ENCODE assay signal across 22 cellular contexts in the genomic region with DNA sequence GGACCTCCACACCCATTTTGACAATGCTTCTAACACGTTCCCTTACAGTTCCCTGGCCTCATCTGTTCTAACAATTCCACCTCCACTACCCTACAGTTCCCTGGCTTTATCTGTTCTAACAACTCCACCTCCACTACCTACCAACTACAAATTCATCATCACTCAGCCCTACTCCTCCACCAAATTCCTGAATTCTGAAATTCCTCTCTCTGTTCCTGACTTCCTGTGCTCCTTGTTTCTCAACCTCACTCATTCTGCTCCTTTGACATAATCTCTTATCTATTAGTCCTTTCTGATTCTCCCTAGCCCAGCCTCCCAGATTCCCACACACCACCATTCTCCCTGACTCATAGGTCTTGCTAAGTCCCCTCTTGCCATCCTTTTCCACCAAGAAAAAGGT. TPM values are rescaled to one million over a fixed set of nuclear protein-coding genes. Genes with fewer than 3 reads are reported as not detected.
DNase-seq lines count a peak whose midpoint lies in the region; ATAC-seq and TF ChIP-seq lines count a peak whose summit lies in the region.
"Had no signal": no experiment of that assay in that cellular context is flagged by ENCODE, and none has a peak within 500 bp of the region (broad histone marks: within the 10 kb centered on the region; RNA-seq: fewer than 3 reads in every experiment).

No MANE protein-coding gene starts in this region.

- no peak overlapping the region; the same call in 1 of the 2 replicates for H3K9ac ChIP-seq in IMR-90 (ENCODE audit: low read depth, low read length)

- dilution Hi-C loops in IMR-90 (cut with HindIII; ENCODE audit: low sequenced_read_pairs, unreplicated experiment) = no loop called here

- peak overlapping the region; percentile 91 for H3K14ac ChIP-seq in IMR-90 (replicated peaks; ENCODE audit: low read depth, low read length)

- no peaks in the 10 kb centered on the region for H3K27me3 ChIP-seq in IMR-90 (ENCODE audit: control insufficient read depth, insufficient read depth, low read length)
- H3K27me3 ChIP-seq: Peyer's patch had no signal

- peak overlapping the region; percentile 71 to 98 for H4K8ac ChIP-seq in IMR-90 (ENCODE audit: low read depth in 2 of 2, low read length in 2 of 2)

- no TSS peak for BruUV-seq in IMR-90 (replicated peaks; lab: Mats Ljungman, UMichigan)

- H3K4ac ChIP-seq in IMR-90 (ENCODE audit: low read depth, low read length) = peak overlapping the region; percentile 90

- no peak overlapping the region for H3K4me3 ChIP-seq in IMR-90 (ENCODE audit: insufficient read depth, low read depth, low read length)
- H3K4me3 ChIP-seq: GM12878, Peyer's patch had no signal

- CTCF ChIA-PET in IMR-90 (lab: Yijun Ruan, JAX) = no interaction called here

- peaks cover 8% of the 10 kb centered on the region for H3K9me1 ChIP-seq in IMR-90 (ENCODE audit: insufficient read depth, low read length)

- WGBS in IMR-90 (ENCODE audit: extremely low coverage in 2 of 2, insufficient read length in 1 of 2), 2 experiments = 75% methylated on average over 1 of the region's 1 CpG; no CpG with 5 or more reads in 1 of the 2 experiments

- peak overlapping the region; percentile 95 for H4K91ac ChIP-seq in IMR-90 (ENCODE audit: insufficient read depth, low read depth, low read length)

- peak overlapping the region; percentile 88 for H2AK5ac ChIP-seq in IMR-90 (ENCODE audit: low read depth, low read length)

- no peaks in the 10 kb centered on the region for H4K20me1 ChIP-seq in IMR-90 (ENCODE audit: insufficient read depth, low read length)

- in situ Hi-C loops in IMR-90 (cut with MboI; ENCODE audit: low sequenced_read_pairs) = no loop called here

- peaks cover 12% of the 10 kb centered on the region for H3K4me1 ChIP-seq in IMR-90 (ENCODE audit: control insufficient read depth, insufficient read depth, low read length)
- H3K4me1 ChIP-seq: Peyer's patch had no signal

- no peaks in the 10 kb centered on the region for H3K36me3 ChIP-seq in IMR-90 (ENCODE audit: control insufficient read depth, insufficient read depth, low read length)
- H3K36me3 ChIP-seq: Peyer's patch had no signal

- peak overlapping the region; percentile 98; the same call in 2 of the 3 replicates for H2BK15ac ChIP-seq in IMR-90 (ENCODE audit: low read depth, low read length)

- H2AK9ac ChIP-seq in IMR-90 (replicated peaks; ENCODE audit: low read depth, low read length, poor library complexity) = no peak overlapping the region

- H2AFZ ChIP-seq in IMR-90 (replicated peaks; ENCODE audit: low read length, poor library complexity) = peak overlapping the region; percentile 61

- no peak for TF ChIP-seq CTCF in IMR-90 (conservative IDR thresholded peaks at IDR 0.05; ENCODE audit: low read depth, low read length)

- H3K56ac ChIP-seq in IMR-90 (ENCODE audit: extremely low read depth, insufficient read depth, low read length) = peak overlapping the region; percentile 81

- peak overlapping the region; percentile 100 for H2BK5ac ChIP-seq in IMR-90 (ENCODE audit: low read depth, low read length, poor library complexity, severe bottlenecking)

- no peak for TF ChIP-seq RAD21 in IMR-90 (IDR thresholded peaks at IDR 0.05; ENCODE audit: low read length)

- no peak for TF ChIP-seq POLR2A in IMR-90 (IDR thresholded peaks at IDR 0.05; ENCODE audit: low read depth, low read length)
- TF ChIP-seq POLR2A in erythroblast (IDR thresholded peaks at IDR 0.05; ENCODE audit: low read length) = no peak

- peak overlapping the region; percentile 98 for H3K23ac ChIP-seq in IMR-90 (ENCODE audit: low read depth, low read length)

- ATAC-seq in IMR-90 (ENCODE audit: low read depth) = peak; percentile 24
- ATAC-seq in GM19035 (IDR thresholded peaks at IDR 0.05; ENCODE audit: unreplicated experiment) = no peak
- no peak for ATAC-seq in GM18520 (IDR thresholded peaks at IDR 0.05; ENCODE audit: unreplicated experiment)
- no peak for ATAC-seq in GM18858 (IDR thresholded peaks at IDR 0.05; ENCODE audit: unreplicated experiment)
- ATAC-seq: GM12878, HepG2 had no signal

- DNase-seq in EH (ENCODE audit: low read depth) = peak; percentile 60
- peak; percentile 61 for DNase-seq in IMR-90
- peak in 11 of 61 donors; percentile 5 to 56 (median 19) for DNase-seq in caudate nucleus (lab: John Stamatoyannopoulos, UW)
- DNase-seq in kidney tubule cell (ENCODE audit: low spot score) = peak; percentile 79
- no peak for DNase-seq in erythroblast (lab: John Stamatoyannopoulos, UW)
- DNase-seq: Caco-2, NCI-H1417, NCI-H2029, NCI-H2171 treated with DMSO at 0.1 percent for 48 hours, NCI-H510A, NCI-H82, Peyer's patch had no signal

- POLR2A ChIA-PET in IMR-90 (lab: Charles Lee; ENCODE audit: unreplicated experiment) = no interaction called here

- H3K18ac ChIP-seq in IMR-90 (ENCODE audit: low read depth, low read length) = peak overlapping the region; percentile 95; the same call in 1 of the 2 replicates

- H4K5ac ChIP-seq in IMR-90 (ENCODE audit: low read depth, low read length) = peak overlapping the region; percentile 96; the same call in 1 of the 2 replicates

- H2BK120ac ChIP-seq in IMR-90 (ENCODE audit: low read depth, low read length) = peak overlapping the region; percentile 97

- intact Hi-C loops in IMR-90 (cut with micrococcal nuclease) = no loop called here

- peaks cover 0 to 3% of the 10 kb centered on the region in 2 experiments; a peak in 1 of 4 replicates for H3K79me1 ChIP-seq in IMR-90 (ENCODE audit: low read depth in 1 of 2, low read length in 2 of 2)

- H3K27ac ChIP-seq in IMR-90 (ENCODE audit: insufficient read depth, low read length) (peak overlapping the region; percentile 7), caudate nucleus (ENCODE audit: low read depth, low read length) (peak overlapping the region; percentile 33)
- H3K27ac ChIP-seq: Peyer's patch had no signal

- H2BK20ac ChIP-seq in IMR-90 (ENCODE audit: low read depth, low read length) = peak overlapping the region; percentile 99

- peak overlapping the region; percentile 18; the same call in 1 of the 2 replicates for H3K4me2 ChIP-seq in IMR-90 (ENCODE audit: low read depth, low read length)

- no peaks in the 10 kb centered on the region for H3K9me3 ChIP-seq in IMR-90 (ENCODE audit: control insufficient read depth, insufficient read depth, low read length)
- H3K9me3 ChIP-seq: Caco-2, Peyer's patch had no signal

TF ChIP-seq in IMR-90, 13 proteins besides CTCF, POLR2A, EP300 and RAD21:
- TF ChIP-seq CEBPB (IDR thresholded peaks at IDR 0.05; ENCODE audit: low read depth, low read length) (peak; percentile 31; the same call in 1 of the 2 replicates), SMC3 (IDR thresholded peaks at IDR 0.05; ENCODE audit: low read depth, low read length) (no peak), MXI1 (IDR thresholded peaks at IDR 0.05; ENCODE audit: borderline replicate concordance, low read depth, low read length) (no peak), RFX5 (IDR thresholded peaks at IDR 0.05; ENCODE audit: low read depth, low read length) (no peak)

RNA-seq across cellular contexts. Expression of gene UPK1B, which starts 22.5 kb away (rescaled TPM):
- total RNA-seq in IMR-90 (2012; rRNA removed) = 0.28 and 0.36 TPM in 2 replicates
- polyA plus RNA-seq in IMR-90 (2012; rRNA removed) = 0.40 and 0.55 TPM in 2 replicates
- polyA plus RNA-seq in IMR-90 (2012; cell fraction: cytosol; rRNA removed) = 0.18 and 0.19 TPM in 2 replicates
- 0.02 and 0.05 TPM in 2 replicates for polyA plus RNA-seq in IMR-90 (2012; cell fraction: nucleus; rRNA removed; ENCODE audit: low replicate concordance)
- total RNA-seq: A172, G401, GM12878, H4, HepG2, Peyer's patch, SK-MEL-5 had no signal
- polyA plus RNA-seq: CD14-positive monocyte, GM12878, HepG2 had no signal

RNA-seq across cellular contexts. Expression of gene B4GALT4, which starts 44.8 kb away (rescaled TPM):
- 30.3 and 30.6 TPM in 2 replicates for total RNA-seq in IMR-90 (2012; rRNA removed)
- 23.0 and 27.0 TPM in 2 replicates for polyA plus RNA-seq in IMR-90 (2012; rRNA removed)
- 7.5 and 10.5 TPM in 2 replicates for polyA plus RNA-seq in IMR-90 (2012; cell fraction: cytosol; rRNA removed)
- polyA plus RNA-seq in IMR-90 (2012; cell fraction: nucleus; rRNA removed; ENCODE audit: low replicate concordance) = 5.1 and 22.2 TPM in 2 replicates

RNA-seq across cellular contexts. Expression of gene TEX55, which starts 49.9 kb away (rescaled TPM):
- total RNA-seq in IMR-90 (2012; rRNA removed) = not detected in 2 replicates
- polyA plus RNA-seq in IMR-90 (2012; rRNA removed) = not detected in 2 replicates
- not detected in 2 replicates for polyA plus RNA-seq in IMR-90 (2012; cell fraction: cytosol; rRNA removed)
- not detected in 2 replicates for polyA plus RNA-seq in IMR-90 (2012; cell fraction: nucleus; rRNA removed; ENCODE audit: low replicate concordance)
- total RNA-seq: A172, Caco-2, G401, GM12878, H4, HepG2, Peyer's patch, SK-MEL-5 had no signal
- polyA plus RNA-seq: CD14-positive monocyte, GM12878, HepG2 had no signal

Comparison
In these comparisons a context has a peak if more than half of its experiments do, and no peak if none do; other contexts are left out.
1. DNase-seq: peak in EH (single experiment), IMR-90 (single experiment) and kidney tubule cell (single experiment); none in erythroblast (0 of 2).